28 cellular contexts compared by ENCODE assay signal in the genomic region with DNA sequence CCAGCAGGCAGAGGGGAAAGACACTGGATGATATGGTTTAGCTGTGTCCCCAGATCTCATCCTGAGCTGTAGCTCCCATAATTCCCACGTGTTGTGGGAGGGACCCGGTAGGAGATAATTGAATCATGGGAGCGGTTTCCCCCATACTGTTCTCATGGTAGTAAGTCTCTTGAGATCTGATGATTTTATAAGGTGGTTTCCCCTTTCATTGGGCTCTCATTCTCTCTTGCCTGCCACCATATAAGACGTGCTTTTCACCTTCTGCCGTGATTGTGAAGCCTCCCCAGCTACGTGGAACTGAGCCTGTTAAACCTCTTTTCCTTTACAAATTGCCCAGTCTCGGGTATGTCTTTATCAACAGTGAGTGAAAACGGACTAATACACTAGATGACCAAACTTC.
"Had no signal": no experiment of that assay in that cellular context is flagged by ENCODE, and none has a peak within 500 bp of the region (broad histone marks: within the 10 kb centered on the region; RNA-seq: fewer than 3 reads in every experiment).

No MANE protein-coding gene starts in this region.

- H3K4me3 ChIP-seq: ascending aorta, cardiac muscle cell, Peyer's patch had no signal

- H3K9me3 ChIP-seq: ascending aorta, Peyer's patch had no signal

- H3K4me1 ChIP-seq: ascending aorta, Peyer's patch had no signal

- H3K27me3 ChIP-seq: ascending aorta, cardiac muscle cell, Peyer's patch had no signal

- H3K36me3 ChIP-seq: ascending aorta, cardiac muscle cell, Peyer's patch, WERI-Rb-1 had no signal

- ATAC-seq: activated CD8-positive, alpha-beta T cell treated with anti-CD3 and anti-CD28 coated beads for 36 hours; activated T-cell treated with anti-CD3 and anti-CD28 coated beads, Interleukin-2, amount 50 U/mL, for 72 hours; activated T-helper 17 cell treated with anti-CD3 and anti-CD28 coated beads, Interleukin-2, amount 50 U/mL, for 72 hours had no signal

- H3K27ac ChIP-seq: ascending aorta, cardiac muscle cell, Peyer's patch, WERI-Rb-1 had no signal

- DNase-seq: activated CD4-positive, alpha-beta T cell treated with anti-CD3 and anti-CD28 coated beads, Interleukin-2, amount 10 ng/mL, durations not matched to agents 24 days and 14 days; activated CD4-positive, alpha-beta T cell treated with anti-CD3 and anti-CD28 coated beads, Interleukin-2, amount 50 U/mL, for 4 hours; activated CD4-positive, CD25-positive, alpha-beta regulatory T cell; activated CD8-positive, alpha-beta T cell treated with anti-CD3 and anti-CD28 coated beads for 36 hours; activated effector memory CD4-positive, alpha-beta T cell treated with anti-CD3 and anti-CD28 coated beads, Interleukin-2, amount 50 U/mL, for 16 hours; activated naive CD4-positive, alpha-beta T cell; activated naive CD4-positive, alpha-beta T cell treated with anti-CD3 and anti-CD28 coated beads, Interleukin-2, amount 50 U/mL, for 16 hours; activated naive CD8-positive, alpha-beta T cell treated with anti-CD3 and anti-CD28 coated beads for 36 hours; activated T-cell treated with anti-CD3 and anti-CD28 coated beads, Interleukin-2, amount 50 U/mL, for 1 hour; activated T-cell treated with anti-CD3 and anti-CD28 coated beads, Interleukin-2, amount 50 U/mL, for 72 hours; amygdala; NCI-H1105; NCI-H1417 treated with DMSO at 0.1 percent for 48 hours; NCI-H1930; NCI-H2081 treated with DMSO at 0.1 percent for 48 hours; NCI-H345; NCI-H524 treated with DMSO at 0.1 percent for 48 hours; Peyer's patch; RPMI8226; SIG-M5; SW 1271; T-helper 1 cell; T-helper 2 cell; T-helper 9 cell; WERI-Rb-1 had no signal
